In the genomic region with DNA sequence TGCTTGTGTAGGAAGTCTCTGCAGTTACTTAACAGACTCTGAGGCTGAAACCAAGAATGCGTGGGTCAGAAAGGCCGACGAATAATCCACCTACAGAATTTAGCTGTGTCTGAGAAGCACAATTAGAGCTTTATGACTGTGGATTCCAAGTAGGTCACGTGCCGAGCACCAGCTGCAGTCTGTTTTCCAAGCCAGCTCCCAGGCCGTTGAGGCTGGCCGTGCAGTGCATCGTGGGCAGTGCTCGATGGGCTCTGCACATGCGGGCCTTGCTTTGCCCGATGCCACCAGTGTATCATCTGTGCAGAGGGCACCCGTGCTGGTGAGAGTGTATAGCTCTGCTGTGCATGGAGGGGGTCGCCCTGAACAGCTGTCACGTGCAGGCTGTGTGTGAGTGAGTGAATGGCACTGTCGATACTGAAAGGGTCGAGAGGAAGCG, we compare ENCODE assay signal across 9 cellular contexts.
DNase-seq lines count a peak whose midpoint lies in the region; ATAC-seq and TF ChIP-seq lines count a peak whose summit lies in the region.
"Had no signal": no experiment of that assay in that cellular context is flagged by ENCODE, and none has a peak within 500 bp of the region (broad histone marks: within the 10 kb centered on the region; RNA-seq: fewer than 3 reads in every experiment).

No MANE protein-coding gene starts in this region.

- no peak overlapping the region for H3K4me3 Mint-ChIP-seq in mesothelial cell of epicardium

- ATAC-seq in body of pancreas = no peak
- ATAC-seq in HG03469 (IDR thresholded peaks at IDR 0.05; ENCODE audit: unreplicated experiment) = no peak

- H3K27me3 ChIP-seq in body of pancreas = no peaks in the 10 kb centered on the region
- H3K27me3 ChIP-seq: esophagus muscularis mucosa had no signal

- no peaks in the 10 kb centered on the region for H3K4me1 ChIP-seq in body of pancreas
- H3K4me1 ChIP-seq: esophagus muscularis mucosa had no signal

- no peaks in the 10 kb centered on the region for H3K36me3 ChIP-seq in body of pancreas (replicated peaks in 1 of 2; ENCODE audit: insufficient read depth in 1 of 2, low read depth in 2 of 2)
- H3K36me3 ChIP-seq: esophagus muscularis mucosa had no signal

- H3K4me3 ChIP-seq in AG09309 (ENCODE audit: control insufficient read depth, low read depth, low read length) = no peak overlapping the region
- H3K4me3 ChIP-seq in body of pancreas = no peak overlapping the region
- H3K4me3 ChIP-seq: esophagus muscularis mucosa had no signal

- TF ChIP-seq POLR2A in body of pancreas (IDR thresholded peaks at IDR 0.05) = no peak

- intact Hi-C loops in body of pancreas (cut with DNase I) = no loop called here

- no peaks in the 10 kb centered on the region for H3K27me3 Mint-ChIP-seq in mesothelial cell of epicardium (ENCODE audit: low read depth)

- WGBS in body of pancreas, 2 donors = 62 to 91% methylated on average over 5 to 15 of the region's 17 CpGs

- H3K4me1 Mint-ChIP-seq in mesothelial cell of epicardium = peaks cover 23% of the 10 kb centered on the region

- H3K27ac ChIP-seq in angular gyrus (ENCODE audit: low read depth, low read length) = peak overlapping the region; percentile 74
- no peak overlapping the region for H3K27ac ChIP-seq in body of pancreas
- H3K27ac ChIP-seq in RWPE1 = no peak overlapping the region
- H3K27ac ChIP-seq: esophagus muscularis mucosa had no signal

- POLR2A ChIA-PET in RWPE1 (lab: Yijun Ruan, JAX; ENCODE audit: low non-redundant PET) = no interaction called here

- peak; percentile 71 for DNase-seq in AG09309 (ENCODE audit: low read depth)
- DNase-seq in GM10266 (ENCODE audit: extremely low spot score) = peak; percentile 26
- no peak for DNase-seq in mesothelial cell of epicardium (ENCODE audit: low spot score in 2 of 2, unreplicated experiment in 2 of 2)
- DNase-seq in body of pancreas = no peak
- no peak for DNase-seq in RWPE1 (ENCODE audit: low spot score)
- DNase-seq in RKO (ENCODE audit: low spot score) = no peak

- no peaks in the 10 kb centered on the region for H3K9me3 ChIP-seq in body of pancreas
- H3K9me3 ChIP-seq: esophagus muscularis mucosa had no signal

- peaks cover 4% of the 10 kb centered on the region for H3K36me3 Mint-ChIP-seq in mesothelial cell of epicardium

- TF ChIP-seq CTCF in AG09309 (IDR thresholded peaks at IDR 0.05; ENCODE audit: control insufficient read depth, insufficient read depth, low read depth, low read length, missing control alignments) = no peak
- no peak for TF ChIP-seq CTCF in GM10266 (IDR thresholded peaks at IDR 0.05; ENCODE audit: control insufficient read depth, insufficient read depth, low read depth, missing control alignments)
- no peak for TF ChIP-seq CTCF in mesothelial cell of epicardium (IDR thresholded peaks at IDR 0.05; ENCODE audit: unreplicated experiment)
- TF ChIP-seq CTCF in body of pancreas (IDR thresholded peaks at IDR 0.05) = no peak
- no peak for TF ChIP-seq CTCF in RWPE1 (conservative IDR thresholded peaks at IDR 0.05; ENCODE audit: low read depth)

- H3K9me3 Mint-ChIP-seq in mesothelial cell of epicardium = peaks cover 15% of the 10 kb centered on the region

- peak overlapping the region; percentile 25 for H3K27ac Mint-ChIP-seq in mesothelial cell of epicardium

- CTCF ChIA-PET in RWPE1 (lab: Yijun Ruan, JAX) = no interaction called here

Comparison
In these comparisons a context has a peak if more than half of its experiments do, and no peak if none do; other contexts are left out.
1. DNase-seq: peak in AG09309 (single experiment) and GM10266 (single experiment); none in mesothelial cell of epicardium (0 of 2), body of pancreas (0 of 4), RWPE1 (single experiment) and RKO (single experiment).